In the genomic region with DNA sequence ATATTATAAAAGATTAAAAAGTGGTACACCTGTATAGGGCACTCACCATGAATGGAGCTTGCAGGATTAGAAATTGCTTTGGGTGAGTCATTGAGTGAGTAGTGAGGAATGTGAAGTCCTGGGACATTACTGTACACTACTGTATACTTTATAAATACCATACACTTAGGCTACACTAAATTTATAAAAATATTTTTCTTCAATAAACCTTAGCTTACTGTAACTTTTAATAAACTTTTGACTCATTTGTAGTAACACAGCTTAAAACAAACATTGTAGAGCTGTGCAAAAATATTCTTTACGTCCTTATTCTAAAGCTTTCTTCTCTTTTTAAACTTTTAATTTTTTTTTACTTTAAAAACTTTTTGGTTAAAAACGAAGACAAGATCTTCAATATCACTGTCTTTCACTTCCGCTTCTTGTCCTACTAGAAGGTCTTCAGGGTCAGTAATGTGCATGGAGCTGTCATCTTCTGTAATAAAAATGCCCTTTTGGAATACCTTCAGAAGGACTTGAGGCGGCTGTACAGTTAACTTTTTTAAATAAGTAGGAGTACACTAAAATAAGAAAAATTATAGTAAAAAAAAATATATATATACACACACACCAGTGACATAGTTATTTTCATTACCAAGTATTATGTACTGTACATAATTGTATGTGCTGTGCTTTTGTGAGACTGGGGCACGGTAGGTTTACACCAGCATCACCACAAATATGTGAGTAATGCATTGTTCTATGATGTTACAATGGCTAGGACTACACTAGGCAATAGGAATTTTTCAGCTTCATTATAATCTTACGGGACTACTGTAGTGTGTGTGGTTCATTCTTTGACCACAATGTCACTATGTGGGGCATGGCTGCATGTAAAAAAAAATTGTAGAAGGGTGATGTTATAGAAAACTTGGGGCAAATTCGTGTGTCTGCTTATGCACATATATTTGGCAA, we compare ENCODE assay signal across 10 cellular contexts. TPM values are rescaled to one million over a fixed set of nuclear protein-coding genes. Genes with fewer than 3 reads are reported as not detected.
DNase-seq lines count a peak whose midpoint lies in the region; ATAC-seq, FAIRE-seq and TF ChIP-seq lines count a peak whose summit lies in the region.
"Had no signal": no experiment of that assay in that cellular context is flagged by ENCODE, and none has a peak within 500 bp of the region (broad histone marks: within the 10 kb centered on the region; RNA-seq: fewer than 3 reads in every experiment).

No MANE protein-coding gene starts in this region.

- H4K20me1 ChIP-seq in GM12878 (ENCODE audit: control insufficient read depth, insufficient read depth) = no peaks in the 10 kb centered on the region

- H3K4me2 ChIP-seq in GM12878 (ENCODE audit: control insufficient read depth, insufficient read depth) (no peak overlapping the region), mesenchymal stem cell (ENCODE audit: low read length, poor library complexity, severe bottlenecking) (no peak overlapping the region)

- no peaks in the 10 kb centered on the region for H3K79me1 ChIP-seq in mesenchymal stem cell (replicated peaks; ENCODE audit: low read length, poor library complexity, severe bottlenecking)

- H2BK12ac ChIP-seq in mesenchymal stem cell (ENCODE audit: low read length in 2 of 2) = no peak overlapping the region

- 54% methylated on average over 7 of the region's 7 CpGs for WGBS in GM12878 (ENCODE audit: insufficient coverage, insufficient replicate concordance, low lambda C conversion rate, missing lambda C conversion rate)
- 11% methylated on average over 3 of the region's 7 CpGs for WGBS in mesenchymal stem cell

- H3K18ac ChIP-seq in mesenchymal stem cell (ENCODE audit: low read depth in 1 of 2, low read length in 2 of 2) = no peak overlapping the region

- H2AFZ ChIP-seq in GM12878 (ENCODE audit: control insufficient read depth, low read depth, low read length) = no peak overlapping the region
- no peak overlapping the region for H2AFZ ChIP-seq in mesenchymal stem cell (ENCODE audit: low read depth, low read length)

- no peak overlapping the region for H3K14ac ChIP-seq in mesenchymal stem cell (ENCODE audit: low read length in 2 of 2)

- no peak overlapping the region for H3K23ac ChIP-seq in mesenchymal stem cell (ENCODE audit: low read length in 2 of 2)

- ATAC-seq in GM12878 = peak; percentile 27; the same call in 1 of the 3 replicates

- TF ChIP-seq EP300 in GM12878 (IDR thresholded peaks at IDR 0.05; ENCODE audit: borderline replicate concordance in 1 of 2, control insufficient read depth in 1 of 2, low read depth in 2 of 2, low read length in 2 of 2) = no peak

- no peak overlapping the region for H2BK120ac ChIP-seq in mesenchymal stem cell (ENCODE audit: low read depth, low read length)

- H3K4me3 ChIP-seq in GM12878 (no peak overlapping the region), mesenchymal stem cell (ENCODE audit: insufficient read depth in 1 of 2, low read depth in 1 of 2, low read length in 2 of 2) (no peak overlapping the region)

- CTCF ChIA-PET in GM12878 (lab: Yijun Ruan, JAX) = interaction anchor here (0.6 to 13.5 kb wide), 16 partner anchors 8 to 668 kb away, joined by 3 to 264 read pairs (median 4); no protein-coding TSS in a partner anchor

- no TSS peak for BruUV-seq in GM12878 (replicated peaks; lab: Mats Ljungman, UMichigan)

- no peak overlapping the region for H3K4ac ChIP-seq in mesenchymal stem cell (ENCODE audit: low read depth in 1 of 2, low read length in 2 of 2)

- no peak overlapping the region for H4K8ac ChIP-seq in mesenchymal stem cell (ENCODE audit: low read length)

- no peak overlapping the region for H2BK15ac ChIP-seq in mesenchymal stem cell (ENCODE audit: low read depth, poor library complexity, severe bottlenecking)

- H3K27ac ChIP-seq in GM12878 (ENCODE audit: control insufficient read depth, insufficient read depth) (no peak overlapping the region), mesenchymal stem cell (ENCODE audit: low read length, poor library complexity, severe bottlenecking) (peak overlapping the region; percentile 84)

- no peak for TF ChIP-seq POLR2A in GM12878 (IDR thresholded peaks at IDR 0.05; ENCODE audit: low read depth, low read length)

- H3K27me3 ChIP-seq in GM12878 (replicated peaks in 1 of 2; ENCODE audit: control insufficient read depth in 2 of 2, insufficient read depth in 2 of 2, low read length in 1 of 2) (no peaks in the 10 kb centered on the region), mesenchymal stem cell (ENCODE audit: control insufficient read depth in 1 of 2, insufficient read depth in 1 of 2, low read length in 2 of 2) (no peaks in the 10 kb centered on the region)

- FAIRE-seq in GM12878 (lab: Jason Lieb, UNC) = no peak

- H2BK5ac ChIP-seq in mesenchymal stem cell (ENCODE audit: low read depth, low read length, poor library complexity, severe bottlenecking) = peak overlapping the region; percentile 8

- RAD21 ChIA-PET in GM12878 (lab: Charles Lee; ENCODE audit: unreplicated experiment) = interaction anchor here (0.5 to 7.4 kb wide), 9 partner anchors 11 to 875 kb away, joined by 3 to 129 read pairs (median 4); no protein-coding TSS in a partner anchor

- DNase-seq in AG20443 (ENCODE audit: low spot score) (peak; percentile 49), LoVo (ENCODE audit: low spot score) (peak; percentile 24), GM12878 (ENCODE audit: low read depth, low spot score) (no peak), mesenchymal stem cell (peak; percentile 68), mucosa of gallbladder (ENCODE audit: low spot score) (no peak), Kasumi-1 (lab: John Stamatoyannopoulos, UW) (no peak), GF-D8 (lab: John Stamatoyannopoulos, UW) (no peak), DMS 273 treated with DMSO at 0.1 percent for 48 hours (lab: John Stamatoyannopoulos, UW) (no peak)
- DNase-seq: Caco-2, MM.1S had no signal

- SMC1A ChIA-PET in GM12878 (lab: Charles Lee; ENCODE audit: uncharacterized antibody, unreplicated experiment) = interaction anchor here (0.7 to 8.1 kb wide), 11 partner anchors 10 to 576 kb away, joined by 3 to 170 read pairs (median 5); no protein-coding TSS in a partner anchor

- no peak for TF ChIP-seq CTCF in GM12878 (IDR thresholded peaks at IDR 0.05 in 2 of 3, conservative IDR thresholded peaks at IDR 0.05 in 1 of 3; ENCODE audit: control insufficient read depth in 2 of 3, extremely low read depth in 1 of 3, insufficient read depth in 1 of 3, low read depth in 3 of 3, low read length in 3 of 3)

- H3K9me3 ChIP-seq in GM12878 (replicated peaks; ENCODE audit: control insufficient read depth, insufficient read depth, low read length) (no peaks in the 10 kb centered on the region), mesenchymal stem cell (ENCODE audit: control insufficient read depth, low read length) (no peaks in the 10 kb centered on the region)
- H3K9me3 ChIP-seq: Caco-2 had no signal

- H3K79me2 ChIP-seq in GM12878 (ENCODE audit: control insufficient read depth, insufficient read depth, low read length) = no peaks in the 10 kb centered on the region

- no peak for TF ChIP-seq RAD21 in GM12878 (IDR thresholded peaks at IDR 0.05; ENCODE audit: insufficient read depth, low read depth, low read length)

- H2AK5ac ChIP-seq in mesenchymal stem cell (ENCODE audit: low read length, severe bottlenecking) = no peak overlapping the region

- H3K36me3 ChIP-seq in GM12878 (ENCODE audit: control insufficient read depth in 2 of 2, insufficient read depth in 2 of 2, low read length in 1 of 2) (no peaks in the 10 kb centered on the region), mesenchymal stem cell (ENCODE audit: control insufficient read depth in 1 of 2, insufficient read depth in 2 of 2, low read depth in 1 of 2, low read length in 2 of 2) (no peaks in the 10 kb centered on the region)

- POLR2A ChIA-PET in GM12878 (lab: Charles Lee) = interaction anchor here (0.6 kb wide), 2 partner anchors 14 to 154 kb away, joined by 5 to 7 read pairs; no protein-coding TSS in a partner anchor

- in situ Hi-C loops in GM12878 (cut with MboI) = no loop called here

- H3K4me1 ChIP-seq in GM12878 (ENCODE audit: control insufficient read depth, insufficient read depth, low read length) = no peaks in the 10 kb centered on the region
- no peaks in the 10 kb centered on the region for H3K4me1 ChIP-seq in mesenchymal stem cell (ENCODE audit: control insufficient read depth, insufficient read depth, low read depth, low read length)

- H4K91ac ChIP-seq in mesenchymal stem cell (ENCODE audit: low read length) = no peak overlapping the region

- intact Hi-C loops in GM12878 (cut with micrococcal nuclease; ENCODE audit: unreplicated experiment) = loop anchor here (5.0 kb wide), 1 partner anchor 441 kb away; no protein-coding TSS in a partner anchor

- no peak overlapping the region for H3K9ac ChIP-seq in GM12878 (ENCODE audit: control insufficient read depth, insufficient read depth, low read length)
- H3K9ac ChIP-seq in mesenchymal stem cell (ENCODE audit: low read length) = peak overlapping the region; percentile 38

RNA-seq across cellular contexts. Expression of gene STK31, which starts 3.5 kb away (rescaled TPM):
- total RNA-seq in GM12878 (2013; cell fraction: nucleolus; rRNA removed) = 2.9 and 4.2 TPM in 2 replicates
- total RNA-seq in GM12878 (2014; rRNA removed) (0.11 and 0.17 TPM in 2 replicates), GM12878 (2014; rRNA removed; fragmentation: Illumina TruSeq; extraction: Trizol) (0.49 and 0.60 TPM in 2 replicates), GM12878 (2021) (0.21 TPM in 2 replicates), mucosa of gallbladder (1.0 TPM)
- polyA plus RNA-seq in GM12878 (2011; ENCODE audit: low read depth) = not detected
- polyA plus RNA-seq in GM12878 (2011; rRNA removed) (0.24 and 0.35 TPM in 2 replicates), GM12878 (2014; fragmentation: Illumina TruSeq; extraction: Trizol) (0.16 and 0.44 TPM in 2 replicates), GM12878 (2014; fragmentation: Nextera tagmentation; extraction: Ambion mirVana) (under 1 TPM; 0.08 to 0.15 TPM), GM12878 (2014; rRNA removed) (0.15 and 0.35 TPM in 2 replicates), GM12878 (2016; fragmentation: Nextera tagmentation; extraction: Ambion mirVana) (under 1 TPM in 1 of 2 experiments, not detected in 1; 0.17 TPM)
- polyA plus RNA-seq in GM12878 (2011; cell fraction: cytosol; rRNA removed) = 0.03 and 0.08 TPM in 2 replicates
- polyA plus RNA-seq in GM12878 (2011; cell fraction: nucleus; rRNA removed) = 0.60 and 0.64 TPM in 2 replicates
- 0.10 and 0.39 TPM in 2 replicates for polyA plus RNA-seq in GM12878 (2012)
- 0.29 and 0.77 TPM in 2 replicates for polyA minus RNA-seq in GM12878 (2011; rRNA and poly(A)+ RNA removed)
- polyA minus RNA-seq in GM12878 (2011; cell fraction: cytosol; rRNA and poly(A)+ RNA removed) = not detected in 2 replicates
- polyA minus RNA-seq in GM12878 (2011; cell fraction: nucleus; rRNA and poly(A)+ RNA removed) = 0.36 and 1.5 TPM in 2 replicates
- polyA plus RNA-seq in mesenchymal stem cell (2013, experiment 1 of 2) = not detected
- 0.03 TPM for polyA plus RNA-seq in mesenchymal stem cell (2013, experiment 2 of 2)

RNA-seq across cellular contexts. Expression of gene FAM221A, which starts 33.6 kb away (rescaled TPM):
- total RNA-seq in GM12878 (2013; cell fraction: nucleolus; rRNA removed) = 21.1 and 27.3 TPM in 2 replicates
- 6.6 and 7.8 TPM in 2 replicates for total RNA-seq in GM12878 (2014; rRNA removed)
- 9.5 and 9.7 TPM in 2 replicates for total RNA-seq in GM12878 (2014; rRNA removed; fragmentation: Illumina TruSeq; extraction: Trizol)
- 7.3 and 7.5 TPM in 2 replicates for total RNA-seq in GM12878 (2021)
- 7.8 TPM for polyA plus RNA-seq in GM12878 (2011; ENCODE audit: low read depth)
- 12.0 and 13.7 TPM in 2 replicates for polyA plus RNA-seq in GM12878 (2011; rRNA removed)
- polyA plus RNA-seq in GM12878 (2011; cell fraction: cytosol; rRNA removed) = 13.2 and 13.4 TPM in 2 replicates
- polyA plus RNA-seq in GM12878 (2011; cell fraction: nucleus; rRNA removed) = 10.9 and 11.2 TPM in 2 replicates
- 6.5 and 9.7 TPM in 2 replicates for polyA plus RNA-seq in GM12878 (2012)
- 10.0 and 10.4 TPM in 2 replicates for polyA plus RNA-seq in GM12878 (2014; fragmentation: Illumina TruSeq; extraction: Trizol)
- polyA plus RNA-seq in GM12878 (2014; fragmentation: Nextera tagmentation; extraction: Ambion mirVana) = 10 to 100 TPM in 1 of 2 experiments, 1 to 10 TPM in 1; 9.8 to 16.7 TPM
- polyA plus RNA-seq in GM12878 (2014; rRNA removed) = 11.3 and 13.1 TPM in 2 replicates
- 1 to 10 TPM; 6.3 to 7.1 TPM for polyA plus RNA-seq in GM12878 (2016; fragmentation: Nextera tagmentation; extraction: Ambion mirVana)
- polyA minus RNA-seq in GM12878 (2011; rRNA and poly(A)+ RNA removed) = 20.9 and 21.9 TPM in 2 replicates
- polyA minus RNA-seq in GM12878 (2011; cell fraction: cytosol; rRNA and poly(A)+ RNA removed) = 2.9 and 4.0 TPM in 2 replicates
- polyA minus RNA-seq in GM12878 (2011; cell fraction: nucleus; rRNA and poly(A)+ RNA removed) = 5.4 and 10.3 TPM in 2 replicates
- 1.0 TPM for polyA plus RNA-seq in mesenchymal stem cell (2013, experiment 1 of 2)
- 1.4 TPM for polyA plus RNA-seq in mesenchymal stem cell (2013, experiment 2 of 2)
- 14.3 TPM for total RNA-seq in mucosa of gallbladder

Comparison
In these comparisons a context has a peak if more than half of its experiments do, and no peak if none do; other contexts are left out.
1. DNase-seq: peak in AG20443 (single experiment), LoVo (single experiment) and mesenchymal stem cell (single experiment); none in GM12878 (single experiment), mucosa of gallbladder (single experiment), Kasumi-1 (0 of 2), GF-D8 (single experiment) and DMS 273 treated with DMSO at 0.1 percent for 48 hours (single experiment).